8 cellular contexts compared by ENCODE assay signal in the genomic region with DNA sequence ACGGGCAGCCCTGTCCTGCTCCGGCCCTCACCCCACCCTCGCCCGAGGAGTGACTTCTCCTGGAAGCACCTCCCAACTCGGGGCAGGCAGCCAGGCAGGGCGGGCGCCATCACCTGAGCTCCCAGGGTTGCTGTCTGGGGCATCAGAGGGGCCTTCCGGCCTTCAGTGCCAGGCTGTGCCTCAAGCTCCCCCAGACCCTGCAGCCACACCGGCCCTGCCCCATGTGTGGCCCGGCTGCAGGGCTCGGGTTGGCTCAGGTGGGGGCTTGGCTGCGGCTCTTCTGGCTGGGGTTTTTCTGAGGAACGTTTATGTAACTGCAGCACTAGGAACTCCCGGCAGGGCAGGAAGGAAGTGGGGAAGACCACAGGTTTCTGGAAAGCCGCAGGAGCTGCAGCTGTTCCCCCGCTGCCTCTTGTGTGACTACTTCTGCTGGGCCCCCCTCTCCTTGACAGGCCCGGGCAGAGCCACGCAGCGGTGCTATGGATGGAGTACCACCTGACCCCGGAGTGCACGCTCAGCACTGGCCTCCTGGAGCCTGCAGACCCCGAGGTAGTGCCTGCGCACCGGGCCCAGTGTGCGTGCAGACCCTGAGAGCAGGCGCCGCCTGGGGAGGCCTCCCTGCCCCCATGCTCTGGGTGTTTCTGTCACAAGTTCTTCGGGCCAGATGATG. TPM values are rescaled to one million over a fixed set of nuclear protein-coding genes. Genes with fewer than 3 reads are reported as not detected.
DNase-seq lines count a peak whose midpoint lies in the region; ATAC-seq, FAIRE-seq and TF ChIP-seq lines count a peak whose summit lies in the region.

No MANE protein-coding gene starts in this region.

- peak; percentile 85 for DNase-seq in UCSD-AML1 (lab: John Stamatoyannopoulos, UW; ENCODE audit: unreplicated experiment)
- peak; percentile 81 for DNase-seq in central memory CD4-positive, alpha-beta T cell
- peak; percentile 78 for DNase-seq in stimulated activated CD8-positive, alpha-beta memory T cell treated with anti-CD3 and anti-CD28 coated beads, Interleukin-4, amount 100 ng/mL, for 48 hours
- DNase-seq in DMS79 treated with DMSO at 0.1 percent for 48 hours (lab: John Stamatoyannopoulos, UW): no peak
- DNase-seq in frontal cortex (ENCODE audit: low spot score in 2 of 2): no peak
- no peak for DNase-seq in PC-3

- no peaks in the 10 kb centered on the region for H3K79me2 ChIP-seq in PC-3 (ENCODE audit: low read length)

- no TSS peak for BruUV-seq in PC-3 (replicated peaks; lab: Mats Ljungman, UMichigan)

- intact Hi-C loops in PC-3 (cut with micrococcal nuclease): no loop called here

- H3K27ac ChIP-seq in PC-3 (ENCODE audit: low read length): no peak overlapping the region

- H3K4me1 ChIP-seq in PC-3 (ENCODE audit: insufficient read depth, low read length): no peaks in the 10 kb centered on the region

- TF ChIP-seq CTCF in PC-3 (conservative IDR thresholded peaks at IDR 0.05; ENCODE audit: low read depth, low read length): no peak

- H4K20me1 ChIP-seq in PC-3 (ENCODE audit: low read length): no peaks in the 10 kb centered on the region

- CTCF ChIA-PET in PC-3 (lab: Charles Lee): no interaction called here

- FAIRE-seq in frontal cortex (lab: Jason Lieb, UNC): no peak

- no peak overlapping the region for H3K4me2 ChIP-seq in PC-3 (ENCODE audit: low read length)

- no peak overlapping the region for H2AFZ ChIP-seq in PC-3 (ENCODE audit: low read length)

- H3K9me2 ChIP-seq in PC-3 (replicated peaks; ENCODE audit: low read length): no peaks in the 10 kb centered on the region

- no peaks in the 10 kb centered on the region for H3K36me3 ChIP-seq in PC-3 (ENCODE audit: low read depth, low read length)

- no peak overlapping the region for H3K4me3 ChIP-seq in PC-3 (ENCODE audit: low read length)

- H3K9me3 ChIP-seq in PC-3 (ENCODE audit: low read length): no peaks in the 10 kb centered on the region

- no peak overlapping the region for H3K9ac ChIP-seq in PC-3 (ENCODE audit: low read length)

- no peaks in the 10 kb centered on the region for H3F3A ChIP-seq in PC-3 (ENCODE audit: low read length, unreplicated experiment)

- POLR2A ChIA-PET in PC-3 (lab: Charles Lee; ENCODE audit: unreplicated experiment): interaction anchor here (0.6 kb wide), 1 partner anchor 52 kb away, joined by 3 read pairs; no protein-coding TSS in a partner anchor

- no peaks in the 10 kb centered on the region for H3K27me3 ChIP-seq in PC-3 (ENCODE audit: low read length)

- ATAC-seq in GM19035 (IDR thresholded peaks at IDR 0.05; ENCODE audit: unreplicated experiment) (peak; percentile 77), HG03097 (IDR thresholded peaks at IDR 0.05; ENCODE audit: low FRiP score, unreplicated experiment) (peak; percentile 68), PC-3 (no peak)

RNA-seq across cellular contexts. Expression of a gene that starts 45.6 kb away (rescaled TPM):
- 39.5 TPM for total RNA-seq in frontal cortex
- 46.4 and 48.1 TPM in 2 replicates for total RNA-seq in PC-3 (2014; rRNA removed)

RNA-seq across cellular contexts. Expression of a gene that starts 45.6 kb away (rescaled TPM):
- total RNA-seq in frontal cortex (11.4 TPM), PC-3 (2014; rRNA removed) (12.6 TPM in 2 replicates)

Comparison
In these comparisons a context has a peak if more than half of its experiments do, and no peak if none do; other contexts are left out.
1. DNase-seq: peak in UCSD-AML1 (single experiment), central memory CD4-positive, alpha-beta T cell (single experiment) and stimulated activated CD8-positive, alpha-beta memory T cell treated with anti-CD3 and anti-CD28 coated beads, Interleukin-4, amount 100 ng/mL, for 48 hours (single experiment); none in DMS79 treated with DMSO at 0.1 percent for 48 hours (single experiment), frontal cortex (0 of 2) and PC-3 (single experiment).